Comparison of ENCODE assay signal across 8 cellular contexts in the genomic region with DNA sequence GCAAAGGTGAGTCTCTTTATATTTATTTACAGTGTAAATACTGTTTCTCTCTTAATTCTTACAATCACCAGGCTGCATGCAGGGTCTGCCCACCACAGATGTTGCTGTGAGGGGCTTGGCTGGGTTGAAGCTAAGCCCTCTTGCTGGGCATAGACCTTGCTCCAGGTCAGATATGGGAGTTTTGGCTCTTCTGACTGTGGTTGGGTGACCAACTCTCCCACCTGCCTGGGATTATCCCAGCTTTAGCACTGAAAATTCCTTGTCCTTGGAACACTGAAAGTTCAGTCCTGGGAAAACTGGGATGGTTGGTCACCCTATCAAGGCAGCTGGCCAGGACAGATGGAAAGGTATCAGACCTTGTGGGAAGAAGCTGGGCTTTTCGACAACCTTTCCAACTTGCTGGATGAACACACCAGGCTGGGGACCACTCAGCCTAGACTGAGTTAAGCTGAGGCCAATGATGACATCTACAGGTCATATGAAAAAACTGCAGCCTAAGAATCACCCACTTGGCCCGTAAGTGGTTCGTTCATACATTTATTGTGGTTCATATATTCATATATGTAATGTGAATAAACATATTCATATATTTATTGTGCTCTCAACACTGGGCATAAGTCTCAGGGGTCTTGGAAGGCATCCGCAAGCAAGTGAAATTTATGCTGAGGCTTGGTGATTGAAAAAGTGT. TPM values are rescaled to one million over a fixed set of nuclear protein-coding genes. Genes with fewer than 3 reads are reported as not detected.
DNase-seq lines count a peak whose midpoint lies in the region; ATAC-seq, FAIRE-seq and TF ChIP-seq lines count a peak whose summit lies in the region.

No MANE protein-coding gene starts in this region.

- ATAC-seq in DND-41 (ENCODE audit: insufficient read depth, low read depth) (peak; percentile 41), GM18502 (IDR thresholded peaks at IDR 0.05; ENCODE audit: poor library complexity, unreplicated experiment) (no peak), GM19023 (IDR thresholded peaks at IDR 0.05; ENCODE audit: unreplicated experiment) (no peak)

- H2AFZ ChIP-seq in DND-41 (ENCODE audit: low read depth, low read length) = no peak overlapping the region
- H2AFZ ChIP-seq in OCI-LY7 (ENCODE audit: low read length) = no peak overlapping the region

- FAIRE-seq in frontal cortex (lab: Jason Lieb, UNC) = peak; percentile 59

- DNase-seq in DND-41 (peak; percentile 59), LHCN-M2 (ENCODE audit: low read depth) (peak; percentile 65), OCI-LY7 (ENCODE audit: low spot score) (peak; percentile 85), frontal cortex (ENCODE audit: low spot score in 2 of 2) (peak; percentile 31 to 58), pons (ENCODE audit: low spot score) (peak; percentile 83)
- DNase-seq in activated effector memory CD4-positive, alpha-beta T cell treated with anti-CD3 and anti-CD28 coated beads, Interleukin-2, amount 50 U/mL, for 16 hours = peak; percentile 66

- no peak overlapping the region for H3K9ac ChIP-seq in DND-41 (ENCODE audit: low read depth, low read length)

- intact Hi-C loops in OCI-LY7 (cut with micrococcal nuclease; ENCODE audit: unreplicated experiment) = loop anchor here (1.0 to 5.0 kb wide), 5 partner anchors 282 to 578 kb away; no protein-coding TSS in a partner anchor

- H4K20me1 ChIP-seq in DND-41 (ENCODE audit: insufficient read depth, low read length) = no peaks in the 10 kb centered on the region
- no peaks in the 10 kb centered on the region for H4K20me1 ChIP-seq in OCI-LY7 (ENCODE audit: insufficient read depth, low read length)

- H3K27ac ChIP-seq in DND-41 (ENCODE audit: low read length) (no peak overlapping the region), OCI-LY7 (ENCODE audit: low read depth, low read length, poor library complexity, severe bottlenecking) (no peak overlapping the region)

- TF ChIP-seq CTCF in DND-41 (IDR thresholded peaks at IDR 0.05; ENCODE audit: borderline replicate concordance, extremely low read depth, low read length, poor library complexity, severe bottlenecking) = peak; percentile 89
- peak; percentile 94 for TF ChIP-seq CTCF in OCI-LY7 (conservative IDR thresholded peaks at IDR 0.05; ENCODE audit: low read length)

- H3K36me3 ChIP-seq in DND-41 (ENCODE audit: insufficient read depth, low read length) = no peaks in the 10 kb centered on the region
- H3K36me3 ChIP-seq in OCI-LY7 (ENCODE audit: insufficient read depth, low read length) = no peaks in the 10 kb centered on the region

- BruUV-seq in OCI-LY7 (replicated peaks; lab: Mats Ljungman, UMichigan) = no TSS peak

- peaks cover 8% of the 10 kb centered on the region for H3K79me2 ChIP-seq in DND-41 (ENCODE audit: insufficient read depth, low read length)
- H3K79me2 ChIP-seq in OCI-LY7 (ENCODE audit: insufficient read depth, low read depth, low read length) = no peaks in the 10 kb centered on the region; the same call in 1 of the 2 replicates

- CTCF ChIA-PET in OCI-LY7 (lab: Charles Lee; ENCODE audit: unreplicated experiment) = interaction anchor here (0.6 to 1.7 kb wide), 5 partner anchors 169 to 290 kb away, joined by 3 to 5 read pairs (median 3); a partner anchor contains a TSS

- no peaks in the 10 kb centered on the region for H3K9me2 ChIP-seq in OCI-LY7 (ENCODE audit: insufficient read depth, low read length)

- H3K27me3 ChIP-seq in DND-41 (ENCODE audit: insufficient read depth, low read length, poor library complexity) = no peaks in the 10 kb centered on the region

- H3K4me2 ChIP-seq in DND-41 (ENCODE audit: insufficient read depth, low read length) (no peak overlapping the region), OCI-LY7 (ENCODE audit: low read length) (no peak overlapping the region)

- H3K4me1 ChIP-seq in DND-41 (ENCODE audit: insufficient read depth, low read length) (peaks cover 23% of the 10 kb centered on the region), OCI-LY7 (ENCODE audit: insufficient read depth, low read length, poor library complexity, severe bottlenecking) (peaks cover 9% of the 10 kb centered on the region)

- POLR2A ChIA-PET in OCI-LY7 (lab: Charles Lee) = interaction anchor here (0.6 kb wide), 2 partner anchors 312 to 647 kb away, joined by 4 read pairs; no protein-coding TSS in a partner anchor

- H3K9me3 ChIP-seq in DND-41 (ENCODE audit: insufficient read depth, low read length, severe bottlenecking) = no peaks in the 10 kb centered on the region
- H3K9me3 ChIP-seq in OCI-LY7 (ENCODE audit: low read length) = no peaks in the 10 kb centered on the region

- H3K4me3 ChIP-seq in DND-41 (ENCODE audit: low read depth in 1 of 2, low read length in 2 of 2) = no peak overlapping the region
- no peak overlapping the region for H3K4me3 ChIP-seq in OCI-LY7 (ENCODE audit: low read depth, low read length, poor library complexity, severe bottlenecking)

RNA-seq across cellular contexts. Expression of a gene that starts 26.6 kb away (rescaled TPM):
- 0.23 and 0.51 TPM in 2 replicates for total RNA-seq in LHCN-M2 (2014; rRNA removed)
- 0.06 TPM for polyA plus RNA-seq in LHCN-M2 (2012)
- total RNA-seq in OCI-LY7 (2014; rRNA removed; shearing (Covaris generic)) = 25.2 and 27.1 TPM in 2 replicates
- 21.9 and 25.8 TPM in 2 replicates for total RNA-seq in OCI-LY7 (2022)
- 1.6 TPM for total RNA-seq in frontal cortex

RNA-seq across cellular contexts. Expression of a gene that starts 39.8 kb away (rescaled TPM):
- total RNA-seq in LHCN-M2 (2014; rRNA removed) = 24.1 and 28.3 TPM in 2 replicates
- polyA plus RNA-seq in LHCN-M2 (2012) = 10.6 TPM
- 23.7 and 30.2 TPM in 2 replicates for total RNA-seq in OCI-LY7 (2014; rRNA removed; shearing (Covaris generic))
- total RNA-seq in OCI-LY7 (2022) = 22.1 and 24.4 TPM in 2 replicates
- 7.3 TPM for total RNA-seq in frontal cortex

RNA-seq across cellular contexts. Expression of a gene that starts 40.1 kb away (rescaled TPM):
- total RNA-seq in LHCN-M2 (2014; rRNA removed) = 25.1 and 29.3 TPM in 2 replicates
- 7.9 TPM for polyA plus RNA-seq in LHCN-M2 (2012)
- 46.6 and 52.6 TPM in 2 replicates for total RNA-seq in OCI-LY7 (2014; rRNA removed; shearing (Covaris generic))
- total RNA-seq in OCI-LY7 (2022) = 69.7 and 70.1 TPM in 2 replicates
- total RNA-seq in frontal cortex = 20.8 TPM
